In genomic region chr11:75498556-75499255, GRCh38 we compare ENCODE assay signal across 18 cellular contexts. TPM values are rescaled to one million over a fixed set of nuclear protein-coding genes. Genes with fewer than 3 reads are reported as not detected.
DNase-seq lines count a peak whose midpoint lies in the region; ATAC-seq and TF ChIP-seq lines count a peak whose summit lies in the region.
"Had no signal": no experiment of that assay in that cellular context is flagged by ENCODE, and none has a peak within 500 bp of the region (broad histone marks: within the 10 kb centered on the region; RNA-seq: fewer than 3 reads in every experiment).

No MANE protein-coding gene starts in this region.

- CTCF ChIA-PET in SK-N-SH (lab: Yijun Ruan, JAX) = interaction anchor here (1.3 to 4.9 kb wide), 3 partner anchors 24 to 54 kb away, joined by 3 to 28 read pairs (median 7); no protein-coding TSS in a partner anchor

- no peaks in the 10 kb centered on the region for H3K9me3 Mint-ChIP-seq in activated CD4-positive, alpha-beta T cell treated with anti-CD3 and anti-CD28 coated beads, Interleukin-2, amount 10 ng/mL, durations not matched to agents 24 days and 14 days
- H3K9me3 Mint-ChIP-seq: activated T-cell treated with anti-CD3 and anti-CD28 coated beads, Interleukin-2, amount 50 U/mL, for 24 hours; type B pancreatic cell had no signal

- H2AFZ ChIP-seq in SK-N-SH (ENCODE audit: low read depth) = no peak overlapping the region

- H3K4me1 Mint-ChIP-seq in activated CD4-positive, alpha-beta T cell treated with anti-CD3 and anti-CD28 coated beads, Interleukin-2, amount 10 ng/mL, durations not matched to agents 24 days and 14 days = peaks cover 12% of the 10 kb centered on the region

- H3K27me3 ChIP-seq in SK-N-SH (ENCODE audit: insufficient read depth) (no peaks in the 10 kb centered on the region), subcutaneous abdominal adipose tissue (ENCODE audit: control insufficient read depth in 5 of 5, insufficient read depth in 4 of 5, low read length in 5 of 5) (no peaks in the 10 kb centered on the region), upper lobe of right lung (no peaks in the 10 kb centered on the region)
- H3K27me3 ChIP-seq: Peyer's patch had no signal

- intact Hi-C loops in activated CD4-positive, alpha-beta T cell treated with anti-CD3 and anti-CD28 coated beads, Interleukin-2, amount 10 ng/mL, durations not matched to agents 24 days and 14 days (cut with micrococcal nuclease) = no loop called here
- intact Hi-C loops in upper lobe of right lung (cut with DNase I) = no loop called here

- POLR2A ChIA-PET in SK-N-SH (lab: Yijun Ruan, JAX) = no interaction called here

- H4K20me1 ChIP-seq in SK-N-SH (ENCODE audit: insufficient read depth) = no peaks in the 10 kb centered on the region

- H3K4me1 ChIP-seq in SK-N-SH (ENCODE audit: control insufficient read depth in 1 of 2, insufficient read depth in 2 of 2, low read depth in 1 of 2, low read length in 1 of 2) = peaks cover 0 to 12% of the 10 kb centered on the region in 2 experiments; a peak in 2 of 4 replicates
- peaks cover 11 to 52% (median 38%) of the 10 kb centered on the region in 5 donors for H3K4me1 ChIP-seq in subcutaneous abdominal adipose tissue (ENCODE audit: control insufficient read depth in 5 of 5, insufficient read depth in 5 of 5, low read length in 5 of 5)
- peaks cover 14% of the 10 kb centered on the region for H3K4me1 ChIP-seq in upper lobe of right lung
- H3K4me1 ChIP-seq: Peyer's patch had no signal

- no peak for ATAC-seq in upper lobe of right lung

- TF ChIP-seq EP300 in SK-N-SH (IDR thresholded peaks at IDR 0.05; ENCODE audit: borderline replicate concordance in 1 of 2, low read depth in 1 of 2, low read length in 1 of 2) = no peak

- H3K79me2 ChIP-seq in SK-N-SH (ENCODE audit: insufficient read depth) = no peaks in the 10 kb centered on the region

- H3K36me3 ChIP-seq in SK-N-SH (replicated peaks in 1 of 2; ENCODE audit: control insufficient read depth in 1 of 2, insufficient read depth in 2 of 2, low read length in 1 of 2) (no peaks in the 10 kb centered on the region), subcutaneous abdominal adipose tissue (ENCODE audit: control insufficient read depth in 5 of 5, insufficient read depth in 5 of 5, low read length in 5 of 5) (no peaks in the 10 kb centered on the region), upper lobe of right lung (no peaks in the 10 kb centered on the region)
- H3K36me3 ChIP-seq: Peyer's patch had no signal

- H3K9me2 ChIP-seq in SK-N-SH = no peaks in the 10 kb centered on the region

- peak; percentile 69 for DNase-seq in GM03348 (ENCODE audit: low spot score)
- no peak for DNase-seq in SK-N-SH
- DNase-seq in fibroblast of the aortic adventitia (ENCODE audit: low read depth) = peak; percentile 62
- DNase-seq in stimulated activated CD4-positive, alpha-beta T cell treated with anti-CD3 and anti-CD28 coated beads, Interleukin-15, amount 100 ng/mL, for 24 hours = no peak
- no peak for DNase-seq in ecto neural progenitor cell (ENCODE audit: low spot score)
- DNase-seq in activated CD4-positive, alpha-beta T cell treated with anti-CD3 and anti-CD28 coated beads, Interleukin-2, amount 10 ng/mL, durations not matched to agents 24 days and 14 days = no peak
- no peak for DNase-seq in upper lobe of right lung
- DNase-seq: activated CD4-positive, alpha-beta T cell treated with anti-CD3 and anti-CD28 coated beads for 48 hours; activated T-cell treated with anti-CD3 and anti-CD28 coated beads, Interleukin-2, amount 50 U/mL, for 24 hours; effector CD4-positive, alpha-beta T cell; GF-D8; Kasumi-1; NCI-H187 treated with DMSO at 0.1 percent for 48 hours; NCI-H69 had no signal

- no peaks in the 10 kb centered on the region for H3K36me3 Mint-ChIP-seq in activated CD4-positive, alpha-beta T cell treated with anti-CD3 and anti-CD28 coated beads, Interleukin-2, amount 10 ng/mL, durations not matched to agents 24 days and 14 days (ENCODE audit: low read depth)
- H3K36me3 Mint-ChIP-seq: type B pancreatic cell had no signal

- H3K27ac Mint-ChIP-seq in activated CD4-positive, alpha-beta T cell treated with anti-CD3 and anti-CD28 coated beads, Interleukin-2, amount 10 ng/mL, durations not matched to agents 24 days and 14 days = no peak overlapping the region
- H3K27ac Mint-ChIP-seq: activated T-cell treated with anti-CD3 and anti-CD28 coated beads, Interleukin-2, amount 50 U/mL, for 24 hours; type B pancreatic cell had no signal

- no peak for TF ChIP-seq RAD21 in SK-N-SH (IDR thresholded peaks at IDR 0.05; ENCODE audit: low read length)

- peaks cover 12% of the 10 kb centered on the region for H3F3A ChIP-seq in SK-N-SH (replicated peaks; ENCODE audit: insufficient read depth)

- peak overlapping the region; percentile 61 for H3K4me2 ChIP-seq in SK-N-SH

- H3K27me3 Mint-ChIP-seq in activated CD4-positive, alpha-beta T cell treated with anti-CD3 and anti-CD28 coated beads, Interleukin-2, amount 10 ng/mL, durations not matched to agents 24 days and 14 days = no peaks in the 10 kb centered on the region
- H3K27me3 Mint-ChIP-seq: activated T-cell treated with anti-CD3 and anti-CD28 coated beads, Interleukin-2, amount 50 U/mL, for 24 hours; type B pancreatic cell had no signal

- no peak for TF ChIP-seq CTCF in SK-N-SH (IDR thresholded peaks at IDR 0.05)
- no peak for TF ChIP-seq CTCF in fibroblast of the aortic adventitia (IDR thresholded peaks at IDR 0.05; ENCODE audit: insufficient read depth, low read length)
- TF ChIP-seq CTCF in upper lobe of right lung (IDR thresholded peaks at IDR 0.05) = no peak

- H3K9ac ChIP-seq in SK-N-SH (no peak overlapping the region), subcutaneous abdominal adipose tissue (ENCODE audit: low read length in 5 of 5) (peak overlapping the region in 1 of 5 donors; percentile 14)

- no peak overlapping the region for H3K4me3 Mint-ChIP-seq in activated CD4-positive, alpha-beta T cell treated with anti-CD3 and anti-CD28 coated beads, Interleukin-2, amount 10 ng/mL, durations not matched to agents 24 days and 14 days
- H3K4me3 Mint-ChIP-seq: activated T-cell treated with anti-CD3 and anti-CD28 coated beads, Interleukin-2, amount 50 U/mL, for 24 hours; type B pancreatic cell had no signal

- peak overlapping the region in 1 of 2 experiments; percentile 39; a peak in 2 of 4 replicates for H3K27ac ChIP-seq in SK-N-SH (ENCODE audit: low read depth in 2 of 2, low read length in 1 of 2)
- peak overlapping the region; percentile 77 for H3K27ac ChIP-seq in subcutaneous abdominal adipose tissue (ENCODE audit: low read depth, low read length)
- no peak overlapping the region for H3K27ac ChIP-seq in upper lobe of right lung
- H3K27ac ChIP-seq: C4-2B had no signal

- H3K4me3 ChIP-seq in SK-N-SH (ENCODE audit: low read depth in 2 of 2, low read length in 1 of 2) = no peak overlapping the region
- H3K4me3 ChIP-seq in fibroblast of the aortic adventitia (ENCODE audit: low read depth, low read length) = peak overlapping the region; percentile 10
- peak overlapping the region in 1 of 5 donors; percentile 17 for H3K4me3 ChIP-seq in subcutaneous abdominal adipose tissue (ENCODE audit: low read depth in 1 of 5, low read length in 5 of 5)
- no peak overlapping the region for H3K4me3 ChIP-seq in upper lobe of right lung
- H3K4me3 ChIP-seq: Peyer's patch had no signal

- WGBS in SK-N-SH (ENCODE audit: low lambda C conversion rate) = 71% methylated on average over 4 of the region's 4 CpGs

- H3K9me3 ChIP-seq in SK-N-SH = no peaks in the 10 kb centered on the region
- no peaks in the 10 kb centered on the region for H3K9me3 ChIP-seq in subcutaneous abdominal adipose tissue (ENCODE audit: control insufficient read depth in 5 of 5, low read length in 5 of 5)
- no peaks in the 10 kb centered on the region for H3K9me3 ChIP-seq in upper lobe of right lung
- H3K9me3 ChIP-seq: Peyer's patch had no signal

TF ChIP-seq in SK-N-SH, 30 proteins besides CTCF, POLR2A, EP300 and RAD21 (continues in another document):
- no peak for TF ChIP-seq FOXM1 (IDR thresholded peaks at IDR 0.05; ENCODE audit: low read depth)
- no peak for TF ChIP-seq ZBTB33 (IDR thresholded peaks at IDR 0.05; ENCODE audit: borderline replicate concordance, low read depth)
- TF ChIP-seq RFX5 (IDR thresholded peaks at IDR 0.05; ENCODE audit: low read length) = no peak
- no peak for TF ChIP-seq EZH2phosphoT487 (IDR thresholded peaks at IDR 0.05; ENCODE audit: borderline replicate concordance, low read depth)
- TF ChIP-seq FOSL2 (IDR thresholded peaks at IDR 0.05; ENCODE audit: borderline replicate concordance, low read depth) = no peak
- TF ChIP-seq FOXJ3 (CRISPR knock-in tag; IDR thresholded peaks at IDR 0.05) = no peak
- TF ChIP-seq GABPA (IDR thresholded peaks at IDR 0.05; ENCODE audit: low read depth) = no peak

RNA-seq across cellular contexts. Expression of gene GDPD5, which starts 27.0 kb away (rescaled TPM):
- polyA plus RNA-seq in SK-N-SH (2012; rRNA removed) = 1.6 and 2.2 TPM in 2 replicates
- 0.55 and 0.97 TPM in 2 replicates for polyA plus RNA-seq in SK-N-SH (2012; cell fraction: cytosol; rRNA removed)
- 5.5 and 7.6 TPM in 2 replicates for polyA plus RNA-seq in SK-N-SH (2012; cell fraction: nucleus; rRNA removed)
- total RNA-seq in fibroblast of the aortic adventitia (ENCODE audit: low replicate concordance) = 5.3 and 12.4 TPM in 2 replicates
- 13.4 and 14.5 TPM in 2 replicates for total RNA-seq in activated CD4-positive, alpha-beta T cell treated with anti-CD3 and anti-CD28 coated beads, Interleukin-2, amount 10 ng/mL, durations not matched to agents 24 days and 14 days
- total RNA-seq in upper lobe of right lung = 19.3 TPM

Comparison
In these comparisons a context has a peak if more than half of its experiments do, and no peak if none do; other contexts are left out.
1. DNase-seq: peak in GM03348 (single experiment) and fibroblast of the aortic adventitia (single experiment); none in SK-N-SH (single experiment), stimulated activated CD4-positive, alpha-beta T cell treated with anti-CD3 and anti-CD28 coated beads, Interleukin-15, amount 100 ng/mL, for 24 hours (single experiment), ecto neural progenitor cell (single experiment), activated CD4-positive, alpha-beta T cell treated with anti-CD3 and anti-CD28 coated beads, Interleukin-2, amount 10 ng/mL, durations not matched to agents 24 days and 14 days (single experiment) and upper lobe of right lung (single experiment).